ENCODE assay signal across 2 cellular contexts in genomic region chr9:87929152-87929551, GRCh38. TPM values are rescaled to one million over a fixed set of nuclear protein-coding genes. Genes with fewer than 3 reads are reported as not detected.
"Had no signal": no experiment of that assay in that cellular context is flagged by ENCODE, and none has a peak within 500 bp of the region (broad histone marks: within the 10 kb centered on the region; RNA-seq: fewer than 3 reads in every experiment).

No MANE protein-coding gene starts in this region.

RNA-seq across cellular contexts. Expression of gene SPATA31C1, which starts 11.4 kb away (rescaled TPM):
- total RNA-seq: G401, GM12878 had no signal
- polyA plus RNA-seq: GM12878 had no signal

RNA-seq across cellular contexts. Expression of gene SPATA31E1, which starts 46.5 kb away (rescaled TPM):
- total RNA-seq: G401, GM12878 had no signal
- polyA plus RNA-seq: GM12878 had no signal
